Comparison of ENCODE assay signal across 1 cellular context in genomic region chr22:45263790-45264269, GRCh38.
TF ChIP-seq lines count a peak whose summit lies in the region.

No MANE protein-coding gene starts in this region.

TF ChIP-seq in HepG2, 621 proteins besides CTCF, POLR2A, EP300 and RAD21 (continued from another document and continues in another):
- TF ChIP-seq ETV6 (CRISPR knock-in tag; conservative IDR thresholded peaks at IDR 0.05) (0 out of 2 replicates have a peak, but pooled peaks have one; percentile 44), SKIL (CRISPR knock-in tag; IDR thresholded peaks at IDR 0.05; ENCODE audit: borderline replicate concordance) (no peak), SAP130 (CRISPR knock-in tag; IDR thresholded peaks at IDR 0.05; ENCODE audit: low read depth) (peak; percentile 99), ZSCAN9 (CRISPR knock-in tag; IDR thresholded peaks at IDR 0.05; ENCODE audit: borderline replicate concordance) (peak; percentile 57; the same call in 1 of the 2 replicates), FOXP4 (CRISPR knock-in tag; IDR thresholded peaks at IDR 0.05) (peak; percentile 22; the same call in 1 of the 2 replicates), RFXAP (CRISPR knock-in tag; IDR thresholded peaks at IDR 0.05; ENCODE audit: borderline replicate concordance) (no peak; the same call in 1 of the 2 replicates), ZNF33A (CRISPR knock-in tag; IDR thresholded peaks at IDR 0.05; ENCODE audit: borderline replicate concordance) (no peak), ZNF281 (CRISPR knock-in tag; IDR thresholded peaks at IDR 0.05; ENCODE audit: borderline replicate concordance) (peak; percentile 16; the same call in 1 of the 2 replicates), TEAD3 (CRISPR knock-in tag; optimal IDR thresholded peaks at IDR 0.05; ENCODE audit: borderline replicate concordance) (peak; percentile 55), ZBTB46 (CRISPR knock-in tag; IDR thresholded peaks at IDR 0.05; ENCODE audit: borderline replicate concordance) (no peak), FOXO1 (CRISPR knock-in tag; IDR thresholded peaks at IDR 0.05) (no peak; the same call in 1 of the 2 replicates), ZBTB14 (CRISPR knock-in tag; IDR thresholded peaks at IDR 0.05) (no peak), BHLHE40 (IDR thresholded peaks at IDR 0.05; ENCODE audit: low read length) (peak; percentile 78), ZNF251 (CRISPR knock-in tag; IDR thresholded peaks at IDR 0.05) (no peak), KAT8 (CRISPR knock-in tag; IDR thresholded peaks at IDR 0.05) (peak; percentile 50; the same call in 1 of the 2 replicates), ZKSCAN1 (IDR thresholded peaks at IDR 0.05; ENCODE audit: low read length) (no peak), HDAC2 (CRISPR knock-in tag; IDR thresholded peaks at IDR 0.05) (peak; percentile 73; the same call in 1 of the 2 replicates), ZNF704 (CRISPR knock-in tag; IDR thresholded peaks at IDR 0.05; ENCODE audit: borderline replicate concordance) (0 out of 2 replicates have a peak, but pooled peaks have one; percentile 44), ERF (CRISPR knock-in tag; IDR thresholded peaks at IDR 0.05) (peak; percentile 87), RBAK (CRISPR knock-in tag; IDR thresholded peaks at IDR 0.05) (0 out of 2 replicates have a peak, but pooled peaks have one; percentile 18), RCOR2 (CRISPR knock-in tag; IDR thresholded peaks at IDR 0.05) (no peak), ZNF557 (CRISPR knock-in tag; IDR thresholded peaks at IDR 0.05) (no peak), MED1 (CRISPR knock-in tag; IDR thresholded peaks at IDR 0.05) (peak; percentile 72), HDAC6 (IDR thresholded peaks at IDR 0.05; ENCODE audit: low read depth, low read length) (no peak), HNF4G (IDR thresholded peaks at IDR 0.05; ENCODE audit: borderline replicate concordance, low read depth, low read length) (peak; percentile 25; the same call in 1 of the 2 replicates), HNF4G (CRISPR knock-in tag; IDR thresholded peaks at IDR 0.05; ENCODE audit: borderline replicate concordance, low read depth) (peak; percentile 39; the same call in 1 of the 2 replicates), ZNF331 (CRISPR knock-in tag; IDR thresholded peaks at IDR 0.05) (peak; percentile 77), DNMT1 (CRISPR knock-in tag; IDR thresholded peaks at IDR 0.05) (no peak), ZNF891 (CRISPR knock-in tag; IDR thresholded peaks at IDR 0.05) (0 out of 2 replicates have a peak, but pooled peaks have one; percentile 13)
- TF ChIP-seq, protein P1, sequence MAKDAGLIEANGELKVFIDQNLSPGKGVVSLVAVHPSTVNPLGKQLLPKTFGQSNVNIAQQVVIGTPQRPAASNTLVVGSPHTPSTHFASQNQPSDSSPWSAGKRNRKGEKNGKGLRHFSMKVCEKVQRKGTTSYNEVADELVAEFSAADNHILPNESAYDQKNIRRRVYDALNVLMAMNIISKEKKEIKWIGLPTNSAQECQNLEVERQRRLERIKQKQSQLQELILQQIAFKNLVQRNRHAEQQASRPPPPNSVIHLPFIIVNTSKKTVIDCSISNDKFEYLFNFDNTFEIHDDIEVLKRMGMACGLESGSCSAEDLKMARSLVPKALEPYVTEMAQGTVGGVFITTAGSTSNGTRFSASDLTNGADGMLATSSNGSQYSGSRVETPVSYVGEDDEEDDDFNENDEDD (CRISPR knock-in tag; IDR thresholded peaks at IDR 0.05; ENCODE audit: borderline replicate concordance) = peak; percentile 92
- TF ChIP-seq, protein P2, sequence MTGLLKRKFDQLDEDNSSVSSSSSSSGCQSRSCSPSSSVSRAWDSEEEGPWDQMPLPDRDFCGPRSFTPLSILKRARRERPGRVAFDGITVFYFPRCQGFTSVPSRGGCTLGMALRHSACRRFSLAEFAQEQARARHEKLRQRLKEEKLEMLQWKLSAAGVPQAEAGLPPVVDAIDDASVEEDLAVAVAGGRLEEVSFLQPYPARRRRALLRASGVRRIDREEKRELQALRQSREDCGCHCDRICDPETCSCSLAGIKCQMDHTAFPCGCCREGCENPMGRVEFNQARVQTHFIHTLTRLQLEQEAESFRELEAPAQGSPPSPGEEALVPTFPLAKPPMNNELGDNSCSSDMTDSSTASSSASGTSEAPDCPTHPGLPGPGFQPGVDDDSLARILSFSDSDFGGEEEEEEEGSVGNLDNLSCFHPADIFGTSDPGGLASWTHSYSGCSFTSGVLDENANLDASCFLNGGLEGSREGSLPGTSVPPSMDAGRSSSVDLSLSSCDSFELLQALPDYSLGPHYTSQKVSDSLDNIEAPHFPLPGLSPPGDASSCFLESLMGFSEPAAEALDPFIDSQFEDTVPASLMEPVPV (CRISPR knock-in tag; IDR thresholded peaks at IDR 0.05) = peak; percentile 87
- TF ChIP-seq, protein P3, sequence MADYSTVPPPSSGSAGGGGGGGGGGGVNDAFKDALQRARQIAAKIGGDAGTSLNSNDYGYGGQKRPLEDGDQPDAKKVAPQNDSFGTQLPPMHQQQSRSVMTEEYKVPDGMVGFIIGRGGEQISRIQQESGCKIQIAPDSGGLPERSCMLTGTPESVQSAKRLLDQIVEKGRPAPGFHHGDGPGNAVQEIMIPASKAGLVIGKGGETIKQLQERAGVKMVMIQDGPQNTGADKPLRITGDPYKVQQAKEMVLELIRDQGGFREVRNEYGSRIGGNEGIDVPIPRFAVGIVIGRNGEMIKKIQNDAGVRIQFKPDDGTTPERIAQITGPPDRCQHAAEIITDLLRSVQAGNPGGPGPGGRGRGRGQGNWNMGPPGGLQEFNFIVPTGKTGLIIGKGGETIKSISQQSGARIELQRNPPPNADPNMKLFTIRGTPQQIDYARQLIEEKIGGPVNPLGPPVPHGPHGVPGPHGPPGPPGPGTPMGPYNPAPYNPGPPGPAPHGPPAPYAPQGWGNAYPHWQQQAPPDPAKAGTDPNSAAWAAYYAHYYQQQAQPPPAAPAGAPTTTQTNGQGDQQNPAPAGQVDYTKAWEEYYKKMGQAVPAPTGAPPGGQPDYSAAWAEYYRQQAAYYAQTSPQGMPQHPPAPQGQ (CRISPR knock-in tag; IDR thresholded peaks at IDR 0.05; ENCODE audit: borderline replicate concordance) = no peak
- TF ChIP-seq, protein P4, sequence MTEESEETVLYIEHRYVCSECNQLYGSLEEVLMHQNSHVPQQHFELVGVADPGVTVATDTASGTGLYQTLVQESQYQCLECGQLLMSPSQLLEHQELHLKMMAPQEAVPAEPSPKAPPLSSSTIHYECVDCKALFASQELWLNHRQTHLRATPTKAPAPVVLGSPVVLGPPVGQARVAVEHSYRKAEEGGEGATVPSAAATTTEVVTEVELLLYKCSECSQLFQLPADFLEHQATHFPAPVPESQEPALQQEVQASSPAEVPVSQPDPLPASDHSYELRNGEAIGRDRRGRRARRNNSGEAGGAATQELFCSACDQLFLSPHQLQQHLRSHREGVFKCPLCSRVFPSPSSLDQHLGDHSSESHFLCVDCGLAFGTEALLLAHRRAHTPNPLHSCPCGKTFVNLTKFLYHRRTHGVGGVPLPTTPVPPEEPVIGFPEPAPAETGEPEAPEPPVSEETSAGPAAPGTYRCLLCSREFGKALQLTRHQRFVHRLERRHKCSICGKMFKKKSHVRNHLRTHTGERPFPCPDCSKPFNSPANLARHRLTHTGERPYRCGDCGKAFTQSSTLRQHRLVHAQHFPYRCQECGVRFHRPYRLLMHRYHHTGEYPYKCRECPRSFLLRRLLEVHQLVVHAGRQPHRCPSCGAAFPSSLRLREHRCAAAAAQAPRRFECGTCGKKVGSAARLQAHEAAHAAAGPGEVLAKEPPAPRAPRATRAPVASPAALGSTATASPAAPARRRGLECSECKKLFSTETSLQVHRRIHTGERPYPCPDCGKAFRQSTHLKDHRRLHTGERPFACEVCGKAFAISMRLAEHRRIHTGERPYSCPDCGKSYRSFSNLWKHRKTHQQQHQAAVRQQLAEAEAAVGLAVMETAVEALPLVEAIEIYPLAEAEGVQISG (CRISPR knock-in tag; IDR thresholded peaks at IDR 0.05) = peak; percentile 76
- TF ChIP-seq, protein P5, sequence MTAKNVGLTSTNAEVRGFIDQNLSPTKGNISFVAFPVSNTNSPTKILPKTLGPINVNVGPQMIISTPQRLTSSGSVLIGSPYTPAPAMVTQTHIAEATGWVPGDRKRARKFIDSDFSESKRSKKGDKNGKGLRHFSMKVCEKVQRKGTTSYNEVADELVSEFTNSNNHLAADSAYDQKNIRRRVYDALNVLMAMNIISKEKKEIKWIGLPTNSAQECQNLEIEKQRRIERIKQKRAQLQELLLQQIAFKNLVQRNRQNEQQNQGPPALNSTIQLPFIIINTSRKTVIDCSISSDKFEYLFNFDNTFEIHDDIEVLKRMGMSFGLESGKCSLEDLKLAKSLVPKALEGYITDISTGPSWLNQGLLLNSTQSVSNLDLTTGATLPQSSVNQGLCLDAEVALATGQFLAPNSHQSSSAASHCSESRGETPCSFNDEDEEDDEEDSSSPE (CRISPR knock-in tag; IDR thresholded peaks at IDR 0.05) = peak; percentile 89
